In the genomic region with DNA sequence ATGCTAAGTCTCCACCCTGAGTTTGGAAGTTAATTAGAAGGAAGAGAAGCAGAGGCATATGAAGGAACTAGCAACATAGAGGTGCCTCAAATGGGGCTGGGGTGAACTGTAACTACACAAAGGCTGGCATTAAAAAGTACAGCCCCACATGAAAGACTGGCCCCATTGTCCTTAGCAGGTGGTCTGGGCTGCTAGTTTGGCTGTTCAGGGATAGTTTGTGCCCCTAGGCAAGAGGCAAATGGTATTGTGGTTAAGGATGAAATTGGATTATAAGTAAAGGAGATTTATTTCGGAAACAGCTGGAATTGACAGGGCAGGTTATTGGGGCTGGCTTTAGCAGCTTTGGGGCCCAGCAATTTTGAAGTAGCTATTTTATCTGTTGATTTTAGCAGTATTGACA, we compare ENCODE assay signal across 21 cellular contexts.
"Had no signal": no experiment of that assay in that cellular context is flagged by ENCODE, and none has a peak within 500 bp of the region (broad histone marks: within the 10 kb centered on the region; RNA-seq: fewer than 3 reads in every experiment).

No MANE protein-coding gene starts in this region.

- H3K4me3 Mint-ChIP-seq: dendritic cell treated with granulocyte-macrophage colony-stimulating factor and Interleukin-4, amounts not matched to agents 40 ng/mL and 50 ng/mL, for 4 days; effector memory CD8-positive, alpha-beta T cell; naive thymus-derived CD8-positive, alpha-beta T cell; neural progenitor cell had no signal

- H3K27ac ChIP-seq: epithelial cell of prostate, esophagus muscularis mucosa, gastrocnemius medialis, heart right ventricle, neural progenitor cell, ovary, right atrium auricular region, sigmoid colon, skin epidermis, stomach, thoracic aorta, transverse colon had no signal

- H3K27me3 Mint-ChIP-seq: effector memory CD8-positive, alpha-beta T cell had no signal

- H3K4me3 ChIP-seq: esophagus muscularis mucosa, gastrocnemius medialis, heart right ventricle, mucosa of descending colon, neural progenitor cell, ovary, right atrium auricular region, sigmoid colon, skin epidermis, stomach, thoracic aorta, transverse colon had no signal

- DNase-seq: effector memory CD8-positive, alpha-beta T cell; gastrocnemius medialis; heart right ventricle; hypothalamus; mammary epithelial cell; mucosa of descending colon; naive thymus-derived CD8-positive, alpha-beta T cell; nucleus accumbens; ovary; sigmoid colon; stimulated activated naive CD4-positive, alpha-beta T cell; stomach; substantia nigra; transverse colon had no signal

- H3K4me1 ChIP-seq: gastrocnemius medialis, neural progenitor cell, right atrium auricular region had no signal

- H3K27ac Mint-ChIP-seq: dendritic cell treated with granulocyte-macrophage colony-stimulating factor and Interleukin-4, amounts not matched to agents 40 ng/mL and 50 ng/mL, for 4 days; effector memory CD8-positive, alpha-beta T cell; naive thymus-derived CD8-positive, alpha-beta T cell; neural progenitor cell had no signal

- H3K27me3 ChIP-seq: esophagus muscularis mucosa, gastrocnemius medialis, neural progenitor cell, ovary, right atrium auricular region, sigmoid colon, stomach, transverse colon had no signal

- H3K9me3 ChIP-seq: esophagus muscularis mucosa, gastrocnemius medialis, heart right ventricle, mucosa of descending colon, ovary, right atrium auricular region, sigmoid colon, stomach, thoracic aorta, transverse colon had no signal

- H3K36me3 Mint-ChIP-seq: naive thymus-derived CD8-positive, alpha-beta T cell; neural progenitor cell had no signal

- H3K36me3 ChIP-seq: esophagus muscularis mucosa, gastrocnemius medialis, heart right ventricle, neural progenitor cell, ovary, right atrium auricular region, sigmoid colon, stomach, thoracic aorta, transverse colon had no signal

- H3K9me3 Mint-ChIP-seq: dendritic cell treated with granulocyte-macrophage colony-stimulating factor and Interleukin-4, amounts not matched to agents 40 ng/mL and 50 ng/mL, for 4 days; naive thymus-derived CD8-positive, alpha-beta T cell; neural progenitor cell had no signal
